13 cellular contexts compared by ENCODE assay signal in genomic region chr3:178777718-178778411, GRCh38.
DNase-seq lines count a peak whose midpoint lies in the region; ATAC-seq, FAIRE-seq and TF ChIP-seq lines count a peak whose summit lies in the region.
"Had no signal": no experiment of that assay in that cellular context is flagged by ENCODE, and none has a peak within 500 bp of the region (broad histone marks: within the 10 kb centered on the region; RNA-seq: fewer than 3 reads in every experiment).

No MANE protein-coding gene starts in this region.

- H3K4me1 ChIP-seq in smooth muscle cell (ENCODE audit: low read depth): no peaks in the 10 kb centered on the region
- H3K4me1 ChIP-seq: BE2C, pancreas had no signal

- no peak for FAIRE-seq in RCC 7860 (lab: Jason Lieb, UNC)
- FAIRE-seq: H1, pancreas had no signal

- POLR2A ChIA-PET in activated CD4-positive, alpha-beta T cell treated with anti-CD3 and anti-CD28 coated beads for 36 hours (lab: Charles Lee): no interaction called here

- H3K9ac ChIP-seq in smooth muscle cell (ENCODE audit: low read depth): no peak overlapping the region

- intact Hi-C loops in activated CD4-positive, alpha-beta T cell treated with anti-CD3 and anti-CD28 coated beads for 36 hours (cut with DNase I, micrococcal nuclease): no loop called here
- intact Hi-C loops in activated CD4-positive, alpha-beta T cell treated with anti-CD3 and anti-CD28 coated beads, Interleukin-2, amount 10 ng/mL, durations not matched to agents 24 days and 14 days (cut with micrococcal nuclease): no loop called here

- 67% methylated on average over 4 of the region's 4 CpGs for WGBS in smooth muscle cell (ENCODE audit: low lambda C conversion rate)

- H3K27me3 ChIP-seq in smooth muscle cell (ENCODE audit: low read depth): no peaks in the 10 kb centered on the region
- H3K27me3 ChIP-seq: BE2C, pancreas had no signal

- peak; percentile 96 for ATAC-seq in activated CD4-positive, alpha-beta T cell treated with anti-CD3 and anti-CD28 coated beads for 36 hours
- peak; percentile 90 for ATAC-seq in HG02852 (IDR thresholded peaks at IDR 0.05; ENCODE audit: unreplicated experiment)
- no peak for ATAC-seq in omental fat pad (ENCODE audit: low FRiP score)

- H3K27me3 Mint-ChIP-seq in activated CD4-positive, alpha-beta T cell treated with anti-CD3 and anti-CD28 coated beads for 36 hours: peaks cover 2% of the 10 kb centered on the region
- no peaks in the 10 kb centered on the region for H3K27me3 Mint-ChIP-seq in activated CD4-positive, alpha-beta T cell treated with anti-CD3 and anti-CD28 coated beads, Interleukin-2, amount 10 ng/mL, durations not matched to agents 24 days and 14 days

- no peak overlapping the region for H3K4me3 ChIP-seq in smooth muscle cell
- H3K4me3 ChIP-seq: pancreas had no signal

- no peak overlapping the region for H3K4me2 ChIP-seq in smooth muscle cell

- no peaks in the 10 kb centered on the region for H3K9me3 ChIP-seq in smooth muscle cell (replicated peaks; ENCODE audit: low read depth)
- H3K9me3 ChIP-seq: BE2C, pancreas had no signal

- H3F3A ChIP-seq in smooth muscle cell (ENCODE audit: low read depth): peaks cover 3% of the 10 kb centered on the region

- H3K27ac Mint-ChIP-seq in activated CD4-positive, alpha-beta T cell treated with anti-CD3 and anti-CD28 coated beads for 36 hours: no peak overlapping the region
- H3K27ac Mint-ChIP-seq in activated CD4-positive, alpha-beta T cell treated with anti-CD3 and anti-CD28 coated beads, Interleukin-2, amount 10 ng/mL, durations not matched to agents 24 days and 14 days: no peak overlapping the region

- no peaks in the 10 kb centered on the region for H3K36me3 Mint-ChIP-seq in activated CD4-positive, alpha-beta T cell treated with anti-CD3 and anti-CD28 coated beads for 36 hours (ENCODE audit: low read depth)
- H3K36me3 Mint-ChIP-seq in activated CD4-positive, alpha-beta T cell treated with anti-CD3 and anti-CD28 coated beads, Interleukin-2, amount 10 ng/mL, durations not matched to agents 24 days and 14 days (ENCODE audit: low read depth): no peaks in the 10 kb centered on the region

- H3K4me3 Mint-ChIP-seq in activated CD4-positive, alpha-beta T cell treated with anti-CD3 and anti-CD28 coated beads for 36 hours: no peak overlapping the region
- no peak overlapping the region for H3K4me3 Mint-ChIP-seq in activated CD4-positive, alpha-beta T cell treated with anti-CD3 and anti-CD28 coated beads, Interleukin-2, amount 10 ng/mL, durations not matched to agents 24 days and 14 days

- no peaks in the 10 kb centered on the region for H3K36me3 ChIP-seq in smooth muscle cell (ENCODE audit: low read depth)
- H3K36me3 ChIP-seq: BE2C, pancreas had no signal

- H3K4me1 Mint-ChIP-seq in activated CD4-positive, alpha-beta T cell treated with anti-CD3 and anti-CD28 coated beads for 36 hours: peaks cover under 1% of the 10 kb centered on the region
- no peaks in the 10 kb centered on the region for H3K4me1 Mint-ChIP-seq in activated CD4-positive, alpha-beta T cell treated with anti-CD3 and anti-CD28 coated beads, Interleukin-2, amount 10 ng/mL, durations not matched to agents 24 days and 14 days

- no peaks in the 10 kb centered on the region for H3K9me3 Mint-ChIP-seq in activated CD4-positive, alpha-beta T cell treated with anti-CD3 and anti-CD28 coated beads for 36 hours (ENCODE audit: low read depth)
- H3K9me3 Mint-ChIP-seq in activated CD4-positive, alpha-beta T cell treated with anti-CD3 and anti-CD28 coated beads, Interleukin-2, amount 10 ng/mL, durations not matched to agents 24 days and 14 days: no peaks in the 10 kb centered on the region

- peak; percentile 5 for DNase-seq in activated CD4-positive, alpha-beta T cell treated with anti-CD3 and anti-CD28 coated beads for 36 hours
- DNase-seq in activated CD4-positive, alpha-beta T cell treated with anti-CD3 and anti-CD28 coated beads, Interleukin-2, amount 10 ng/mL, durations not matched to agents 24 days and 14 days: no peak
- DNase-seq in RCC 7860 (ENCODE audit: low spot score) (peak; percentile 43), smooth muscle cell (lab: John Stamatoyannopoulos, UW; ENCODE audit: unreplicated experiment) (no peak), C1 segment of cervical spinal cord (lab: John Stamatoyannopoulos, UW) (no peak), omental fat pad (ENCODE audit: low spot score) (no peak)
- no peak for DNase-seq in activated naive CD4-positive, alpha-beta T cell treated with Interleukin-2 at 50 U/mL for 16 hours
- DNase-seq: activated gamma-delta T cell treated with Interleukin-2 at 50 U/mL for 16 hours, BE2C, glutamatergic neuron, pancreas had no signal

- H4K20me1 ChIP-seq in smooth muscle cell (ENCODE audit: low read depth): no peaks in the 10 kb centered on the region

- no peak for TF ChIP-seq CTCF in smooth muscle cell (IDR thresholded peaks at IDR 0.05; ENCODE audit: borderline replicate concordance, insufficient read depth, poor library complexity, severe bottlenecking)
- TF ChIP-seq CTCF in omental fat pad (IDR thresholded peaks at IDR 0.05): no peak

- peak overlapping the region; percentile 58 for H3K27ac ChIP-seq in smooth muscle cell (ENCODE audit: low read depth)
- H3K27ac ChIP-seq: pancreas had no signal

- CTCF ChIA-PET in activated CD4-positive, alpha-beta T cell treated with anti-CD3 and anti-CD28 coated beads for 36 hours (lab: Charles Lee): no interaction called here

- no peak overlapping the region for H2AFZ ChIP-seq in smooth muscle cell (ENCODE audit: low read depth)

- no peaks in the 10 kb centered on the region for H3K79me2 ChIP-seq in smooth muscle cell (ENCODE audit: low read depth)

Comparison
In these comparisons a context has a peak if more than half of its experiments do, and no peak if none do; other contexts are left out.
1. DNase-seq: peak in activated CD4-positive, alpha-beta T cell treated with anti-CD3 and anti-CD28 coated beads for 36 hours (single experiment) and RCC 7860 (single experiment); none in activated CD4-positive, alpha-beta T cell treated with anti-CD3 and anti-CD28 coated beads, Interleukin-2, amount 10 ng/mL, durations not matched to agents 24 days and 14 days (single experiment), smooth muscle cell (single experiment), C1 segment of cervical spinal cord (0 of 14), omental fat pad (single experiment) and activated naive CD4-positive, alpha-beta T cell treated with Interleukin-2 at 50 U/mL for 16 hours (single experiment).